ENCODE assay signal across 12 cellular contexts in the genomic region with DNA sequence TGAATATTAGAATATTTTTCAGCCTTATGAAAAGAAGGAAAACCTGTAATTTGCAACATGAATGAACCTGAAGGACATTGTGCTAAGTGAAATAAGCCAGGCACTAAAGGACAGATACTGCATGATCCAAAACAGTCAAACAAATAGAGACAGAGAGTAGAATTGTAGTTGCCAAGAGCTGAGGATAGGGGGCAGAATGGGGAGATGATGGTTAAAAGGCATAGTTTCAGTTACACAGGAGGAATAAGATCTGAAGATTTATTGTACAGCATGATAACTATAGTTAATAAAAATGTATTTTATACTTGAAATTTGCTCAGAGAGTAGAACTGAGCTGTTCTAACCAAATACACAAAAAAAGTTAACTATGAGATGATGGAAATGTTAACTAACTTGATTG.
A peak's percentile ranks its signal among the peaks of the same experiment; 100 is the strongest.
DNase-seq lines count a peak whose midpoint lies in the region; ATAC-seq and TF ChIP-seq lines count a peak whose summit lies in the region.
"Had no signal": no experiment of that assay in that cellular context is flagged by ENCODE, and none has a peak within 500 bp of the region (broad histone marks: within the 10 kb centered on the region; RNA-seq: fewer than 3 reads in every experiment).

No MANE protein-coding gene starts in this region.

- H3K9me3 ChIP-seq in naive thymus-derived CD4-positive, alpha-beta T cell (ENCODE audit: control insufficient read depth in 2 of 3, low read length in 3 of 3) = no peaks in the 10 kb centered on the region

- H3K4me1 ChIP-seq in naive thymus-derived CD4-positive, alpha-beta T cell (ENCODE audit: control insufficient read depth in 2 of 2, insufficient read depth in 2 of 2, low read length in 2 of 2) = no peaks in the 10 kb centered on the region
- H3K4me1 ChIP-seq: suprapubic skin had no signal

- CTCF ChIA-PET in AG04449 (lab: Yijun Ruan, JAX) = no interaction called here
- CTCF ChIA-PET in naive thymus-derived CD4-positive, alpha-beta T cell (lab: Charles Lee) = no interaction called here

- peaks cover 0 to 5% (median 0%) of the 10 kb centered on the region in 7 donors for H3K4me1 Mint-ChIP-seq in naive thymus-derived CD4-positive, alpha-beta T cell

- peaks cover 0 to 13% (median 10%) of the 10 kb centered on the region in 11 donors for H3K9me3 Mint-ChIP-seq in naive thymus-derived CD4-positive, alpha-beta T cell

- TF ChIP-seq POLR2A in NB4 (IDR thresholded peaks at IDR 0.05; ENCODE audit: extremely low read depth, insufficient read length) = no peak

- intact Hi-C loops in naive thymus-derived CD4-positive, alpha-beta T cell (cut with micrococcal nuclease) = no loop called here

- H3K27me3 Mint-ChIP-seq in naive thymus-derived CD4-positive, alpha-beta T cell = peaks cover 0 to 10% (median 5%) of the 10 kb centered on the region in 5 donors

- H3K4me3 Mint-ChIP-seq in naive thymus-derived CD4-positive, alpha-beta T cell = no peak overlapping the region
- H3K4me3 Mint-ChIP-seq: activated CD4-positive, alpha-beta memory T cell treated with anti-CD3 and anti-CD28 coated beads, Interleukin-2, amount 10 ng/mL, durations not matched to agents 7 days and 5 days had no signal

- H3K36me3 Mint-ChIP-seq in naive thymus-derived CD4-positive, alpha-beta T cell = peaks cover 0 to 9% (median 0%) of the 10 kb centered on the region in 5 donors

- POLR2A ChIA-PET in AG04449 (lab: Yijun Ruan, JAX) = no interaction called here
- POLR2A ChIA-PET in naive thymus-derived CD4-positive, alpha-beta T cell (lab: Charles Lee) = interaction anchor here (0.7 kb wide), 1 partner anchor 151 kb away, joined by 3 read pairs; no protein-coding TSS in a partner anchor

- DNase-seq in AG04449 (ENCODE audit: low read depth, low spot score) = no peak
- DNase-seq in NB4 (ENCODE audit: low read depth) = peak; percentile 22
- DNase-seq in epithelial cell of proximal tubule (ENCODE audit: low read depth) = no peak
- no peak for DNase-seq in activated T-cell treated with anti-CD3 and anti-CD28 coated beads, Interleukin-2, amount 50 U/mL, for 48 hours
- no peak for DNase-seq in hypothalamus (lab: John Stamatoyannopoulos, UW)
- DNase-seq in effector CD8-positive, alpha-beta T cell (lab: John Stamatoyannopoulos, UW) = no peak
- DNase-seq in naive thymus-derived CD4-positive, alpha-beta T cell = no peak
- DNase-seq: activated CD4-positive, alpha-beta memory T cell treated with anti-CD3 and anti-CD28 coated beads, Interleukin-2, amount 10 ng/mL, durations not matched to agents 7 days and 5 days; aorta; NCI-H1105 treated with DMSO at 0.1 percent for 48 hours had no signal

- H3K36me3 ChIP-seq in naive thymus-derived CD4-positive, alpha-beta T cell (ENCODE audit: control insufficient read depth in 2 of 3, insufficient read depth in 3 of 3, low read length in 3 of 3) = no peaks in the 10 kb centered on the region
- H3K36me3 ChIP-seq: suprapubic skin had no signal

- no peak overlapping the region for H3K27ac Mint-ChIP-seq in naive thymus-derived CD4-positive, alpha-beta T cell
- H3K27ac Mint-ChIP-seq: activated CD4-positive, alpha-beta memory T cell treated with anti-CD3 and anti-CD28 coated beads, Interleukin-2, amount 10 ng/mL, durations not matched to agents 7 days and 5 days had no signal

- H3K27me3 ChIP-seq in naive thymus-derived CD4-positive, alpha-beta T cell (ENCODE audit: control insufficient read depth in 2 of 2, insufficient read depth in 2 of 2, low read length in 2 of 2) = no peaks in the 10 kb centered on the region
- H3K27me3 ChIP-seq: suprapubic skin had no signal

- TF ChIP-seq CTCF in AG04449 (IDR thresholded peaks at IDR 0.05; ENCODE audit: insufficient read depth, low read length, missing control alignments) (peak; percentile 2), GM12873 (IDR thresholded peaks at IDR 0.05; ENCODE audit: insufficient read depth, low read depth, low read length, missing control alignments) (peak; percentile 52), NB4 (IDR thresholded peaks at IDR 0.05; ENCODE audit: low read depth, low read length) (peak; percentile 63), epithelial cell of proximal tubule (conservative IDR thresholded peaks at IDR 0.05; ENCODE audit: low read depth, low read length) (peak; percentile 22)

- H3K4me3 ChIP-seq in AG04449 (ENCODE audit: low read depth, low read length) = no peak overlapping the region
- H3K4me3 ChIP-seq in NB4 (ENCODE audit: low read depth, low read length) = no peak overlapping the region
- no peak overlapping the region for H3K4me3 ChIP-seq in epithelial cell of proximal tubule (ENCODE audit: low read depth, low read length)
- H3K4me3 ChIP-seq in naive thymus-derived CD4-positive, alpha-beta T cell (ENCODE audit: low read length) = no peak overlapping the region
- H3K4me3 ChIP-seq: suprapubic skin had no signal

- no peak for ATAC-seq in naive thymus-derived CD4-positive, alpha-beta T cell

- no peak overlapping the region for H3K27ac ChIP-seq in naive thymus-derived CD4-positive, alpha-beta T cell (ENCODE audit: low read depth, low read length)
- H3K27ac ChIP-seq: suprapubic skin had no signal

Comparison
In these comparisons a context has a peak if more than half of its experiments do, and no peak if none do; other contexts are left out.
1. CTCF ChIP-seq: peak in every context shown above with its lines; median percentile 63 in NB4; 52 in GM12873; 22 in epithelial cell of proximal tubule; 2 in AG04449.